In the genomic region with DNA sequence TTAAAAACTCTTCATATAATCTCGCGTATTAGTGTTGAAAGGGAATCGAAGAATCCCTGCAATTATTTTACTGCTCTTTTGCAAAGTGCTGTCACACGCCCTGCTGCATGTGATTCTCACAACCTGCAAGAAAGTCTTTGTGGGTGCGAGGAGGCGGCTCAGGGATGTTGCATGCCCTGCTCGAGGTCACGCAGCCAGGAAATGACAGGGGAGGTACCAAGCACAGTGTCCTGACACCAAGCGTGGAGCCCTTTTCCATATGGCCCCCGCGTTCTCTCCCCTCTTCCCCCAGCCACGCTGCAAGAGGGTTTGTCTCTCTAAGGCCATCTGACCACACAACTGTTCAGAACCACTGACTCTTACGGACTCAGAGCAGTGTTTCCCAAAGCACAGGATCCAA, we compare ENCODE assay signal across 1 cellular context.
TF ChIP-seq lines count a peak whose summit lies in the region.

No MANE protein-coding gene starts in this region.

TF ChIP-seq in GM23338, 12 proteins besides CTCF, POLR2A, EP300 and RAD21 (continued from another document):
- TF ChIP-seq, protein P1, sequence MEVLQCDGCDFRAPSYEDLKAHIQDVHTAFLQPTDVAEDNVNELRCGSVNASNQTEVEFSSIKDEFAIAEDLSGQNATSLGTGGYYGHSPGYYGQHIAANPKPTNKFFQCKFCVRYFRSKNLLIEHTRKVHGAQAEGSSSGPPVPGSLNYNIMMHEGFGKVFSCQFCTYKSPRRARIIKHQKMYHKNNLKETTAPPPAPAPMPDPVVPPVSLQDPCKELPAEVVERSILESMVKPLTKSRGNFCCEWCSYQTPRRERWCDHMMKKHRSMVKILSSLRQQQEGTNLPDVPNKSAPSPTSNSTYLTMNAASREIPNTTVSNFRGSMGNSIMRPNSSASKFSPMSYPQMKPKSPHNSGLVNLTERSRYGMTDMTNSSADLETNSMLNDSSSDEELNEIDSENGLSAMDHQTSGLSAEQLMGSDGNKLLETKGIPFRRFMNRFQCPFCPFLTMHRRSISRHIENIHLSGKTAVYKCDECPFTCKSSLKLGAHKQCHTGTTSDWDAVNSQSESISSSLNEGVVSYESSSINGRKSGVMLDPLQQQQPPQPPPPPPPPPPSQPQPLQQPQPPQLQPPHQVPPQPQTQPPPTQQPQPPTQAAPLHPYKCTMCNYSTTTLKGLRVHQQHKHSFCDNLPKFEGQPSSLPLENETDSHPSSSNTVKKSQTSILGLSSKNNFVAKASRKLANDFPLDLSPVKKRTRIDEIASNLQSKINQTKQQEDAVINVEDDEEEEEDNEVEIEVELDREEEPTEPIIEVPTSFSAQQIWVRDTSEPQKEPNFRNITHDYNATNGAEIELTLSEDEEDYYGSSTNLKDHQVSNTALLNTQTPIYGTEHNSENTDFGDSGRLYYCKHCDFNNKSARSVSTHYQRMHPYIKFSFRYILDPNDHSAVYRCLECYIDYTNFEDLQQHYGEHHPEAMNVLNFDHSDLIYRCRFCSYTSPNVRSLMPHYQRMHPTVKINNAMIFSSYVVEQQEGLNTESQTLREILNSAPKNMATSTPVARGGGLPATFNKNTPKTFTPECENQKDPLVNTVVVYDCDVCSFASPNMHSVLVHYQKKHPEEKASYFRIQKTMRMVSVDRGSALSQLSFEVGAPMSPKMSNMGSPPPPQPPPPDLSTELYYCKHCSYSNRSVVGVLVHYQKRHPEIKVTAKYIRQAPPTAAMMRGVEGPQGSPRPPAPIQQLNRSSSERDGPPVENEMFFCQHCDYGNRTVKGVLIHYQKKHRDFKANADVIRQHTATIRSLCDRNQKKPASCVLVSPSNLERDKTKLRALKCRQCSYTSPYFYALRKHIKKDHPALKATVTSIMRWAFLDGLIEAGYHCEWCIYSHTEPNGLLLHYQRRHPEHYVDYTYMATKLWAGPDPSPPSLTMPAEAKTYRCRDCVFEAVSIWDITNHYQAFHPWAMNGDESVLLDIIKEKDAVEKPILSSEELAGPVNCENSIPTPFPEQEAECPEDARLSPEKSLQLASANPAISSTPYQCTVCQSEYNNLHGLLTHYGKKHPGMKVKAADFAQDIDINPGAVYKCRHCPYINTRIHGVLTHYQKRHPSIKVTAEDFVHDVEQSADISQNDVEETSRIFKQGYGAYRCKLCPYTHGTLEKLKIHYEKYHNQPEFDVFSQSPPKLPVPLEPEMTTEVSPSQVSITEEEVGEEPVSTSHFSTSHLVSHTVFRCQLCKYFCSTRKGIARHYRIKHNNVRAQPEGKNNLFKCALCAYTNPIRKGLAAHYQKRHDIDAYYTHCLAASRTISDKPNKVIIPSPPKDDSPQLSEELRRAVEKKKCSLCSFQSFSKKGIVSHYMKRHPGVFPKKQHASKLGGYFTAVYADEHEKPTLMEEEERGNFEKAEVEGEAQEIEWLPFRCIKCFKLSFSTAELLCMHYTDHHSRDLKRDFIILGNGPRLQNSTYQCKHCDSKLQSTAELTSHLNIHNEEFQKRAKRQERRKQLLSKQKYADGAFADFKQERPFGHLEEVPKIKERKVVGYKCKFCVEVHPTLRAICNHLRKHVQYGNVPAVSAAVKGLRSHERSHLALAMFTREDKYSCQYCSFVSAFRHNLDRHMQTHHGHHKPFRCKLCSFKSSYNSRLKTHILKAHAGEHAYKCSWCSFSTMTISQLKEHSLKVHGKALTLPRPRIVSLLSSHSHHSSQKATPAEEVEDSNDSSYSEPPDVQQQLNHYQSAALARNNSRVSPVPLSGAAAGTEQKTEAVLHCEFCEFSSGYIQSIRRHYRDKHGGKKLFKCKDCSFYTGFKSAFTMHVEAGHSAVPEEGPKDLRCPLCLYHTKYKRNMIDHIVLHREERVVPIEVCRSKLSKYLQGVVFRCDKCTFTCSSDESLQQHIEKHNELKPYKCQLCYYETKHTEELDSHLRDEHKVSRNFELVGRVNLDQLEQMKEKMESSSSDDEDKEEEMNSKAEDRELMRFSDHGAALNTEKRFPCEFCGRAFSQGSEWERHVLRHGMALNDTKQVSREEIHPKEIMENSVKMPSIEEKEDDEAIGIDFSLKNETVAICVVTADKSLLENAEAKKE (CRISPR knock-in tag; IDR thresholded peaks at IDR 0.05), result no peak
- TF ChIP-seq ETS1 (IDR thresholded peaks at IDR 0.05) (no peak), STAT1 (IDR thresholded peaks at IDR 0.05; ENCODE audit: unreplicated experiment) (no peak), EZH2phosphoT487 (IDR thresholded peaks at IDR 0.05; ENCODE audit: unreplicated experiment) (no peak), NANOG (IDR thresholded peaks at IDR 0.05; ENCODE audit: borderline replicate concordance) (no peak), POLR2AphosphoS5 (IDR thresholded peaks at IDR 0.05; ENCODE audit: low read depth) (no peak), EZH2 (IDR thresholded peaks at IDR 0.05; ENCODE audit: low read depth, unreplicated experiment) (no peak), ZNF331 (CRISPR knock-in tag; IDR thresholded peaks at IDR 0.05; ENCODE audit: low read depth) (no peak)
- TF ChIP-seq, protein P2, sequence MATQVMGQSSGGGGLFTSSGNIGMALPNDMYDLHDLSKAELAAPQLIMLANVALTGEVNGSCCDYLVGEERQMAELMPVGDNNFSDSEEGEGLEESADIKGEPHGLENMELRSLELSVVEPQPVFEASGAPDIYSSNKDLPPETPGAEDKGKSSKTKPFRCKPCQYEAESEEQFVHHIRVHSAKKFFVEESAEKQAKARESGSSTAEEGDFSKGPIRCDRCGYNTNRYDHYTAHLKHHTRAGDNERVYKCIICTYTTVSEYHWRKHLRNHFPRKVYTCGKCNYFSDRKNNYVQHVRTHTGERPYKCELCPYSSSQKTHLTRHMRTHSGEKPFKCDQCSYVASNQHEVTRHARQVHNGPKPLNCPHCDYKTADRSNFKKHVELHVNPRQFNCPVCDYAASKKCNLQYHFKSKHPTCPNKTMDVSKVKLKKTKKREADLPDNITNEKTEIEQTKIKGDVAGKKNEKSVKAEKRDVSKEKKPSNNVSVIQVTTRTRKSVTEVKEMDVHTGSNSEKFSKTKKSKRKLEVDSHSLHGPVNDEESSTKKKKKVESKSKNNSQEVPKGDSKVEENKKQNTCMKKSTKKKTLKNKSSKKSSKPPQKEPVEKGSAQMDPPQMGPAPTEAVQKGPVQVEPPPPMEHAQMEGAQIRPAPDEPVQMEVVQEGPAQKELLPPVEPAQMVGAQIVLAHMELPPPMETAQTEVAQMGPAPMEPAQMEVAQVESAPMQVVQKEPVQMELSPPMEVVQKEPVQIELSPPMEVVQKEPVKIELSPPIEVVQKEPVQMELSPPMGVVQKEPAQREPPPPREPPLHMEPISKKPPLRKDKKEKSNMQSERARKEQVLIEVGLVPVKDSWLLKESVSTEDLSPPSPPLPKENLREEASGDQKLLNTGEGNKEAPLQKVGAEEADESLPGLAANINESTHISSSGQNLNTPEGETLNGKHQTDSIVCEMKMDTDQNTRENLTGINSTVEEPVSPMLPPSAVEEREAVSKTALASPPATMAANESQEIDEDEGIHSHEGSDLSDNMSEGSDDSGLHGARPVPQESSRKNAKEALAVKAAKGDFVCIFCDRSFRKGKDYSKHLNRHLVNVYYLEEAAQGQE (IDR thresholded peaks at IDR 0.05; ENCODE audit: unreplicated experiment), result no peak
